9 cellular contexts compared by ENCODE assay signal in genomic region chrX:115344885-115345653, GRCh38. TPM values are rescaled to one million over a fixed set of nuclear protein-coding genes. Genes with fewer than 3 reads are reported as not detected.
A peak's percentile ranks its signal among the peaks of the same experiment; 100 is the strongest.
DNase-seq lines count a peak whose midpoint lies in the region; ATAC-seq and TF ChIP-seq lines count a peak whose summit lies in the region.
"Had no signal": no experiment of that assay in that cellular context is flagged by ENCODE, and none has a peak within 500 bp of the region (broad histone marks: within the 10 kb centered on the region; RNA-seq: fewer than 3 reads in every experiment).

No MANE protein-coding gene starts in this region.

- H3K27me3 ChIP-seq in prostate gland (replicated peaks; ENCODE audit: insufficient read depth): no peaks in the 10 kb centered on the region

- no peak overlapping the region for H3K4me3 Mint-ChIP-seq in activated CD4-positive, alpha-beta T cell treated with anti-CD3 and anti-CD28 coated beads, Interleukin-2, amount 10 ng/mL, durations not matched to agents 7 days and 5 days
- H3K4me3 Mint-ChIP-seq: activated naive CD8-positive, alpha-beta T cell treated with anti-CD3 and anti-CD28 coated beads, Interleukin-2, amount 10 ng/mL, durations not matched to agents 7 days and 5 days had no signal

- no peaks in the 10 kb centered on the region for H3K4me1 ChIP-seq in prostate gland (replicated peaks)

- H3K27ac Mint-ChIP-seq in activated CD4-positive, alpha-beta T cell treated with anti-CD3 and anti-CD28 coated beads, Interleukin-2, amount 10 ng/mL, durations not matched to agents 7 days and 5 days: no peak overlapping the region
- H3K27ac Mint-ChIP-seq: activated naive CD8-positive, alpha-beta T cell treated with anti-CD3 and anti-CD28 coated beads, Interleukin-2, amount 10 ng/mL, durations not matched to agents 7 days and 5 days had no signal

- WGBS in prostate gland: 13% methylated on average over 3 of the region's 3 CpGs

- TF ChIP-seq POLR2A in prostate gland (IDR thresholded peaks at IDR 0.05): no peak

- peak; percentile 83 for DNase-seq in COLO829 (ENCODE audit: low spot score)
- peak; percentile 61 for DNase-seq in NCI-H146 treated with DMSO at 0.1 percent for 48 hours (lab: John Stamatoyannopoulos, UW; ENCODE audit: unreplicated experiment)
- peak; percentile 88 for DNase-seq in left cardiac atrium
- peak; percentile 50 for DNase-seq in prostate gland (ENCODE audit: low spot score)
- no peak for DNase-seq in activated CD4-positive, alpha-beta T cell treated with anti-CD3 and anti-CD28 coated beads, Interleukin-2, amount 10 ng/mL, durations not matched to agents 7 days and 5 days
- DNase-seq: activated naive CD8-positive, alpha-beta T cell treated with anti-CD3 and anti-CD28 coated beads, Interleukin-2, amount 10 ng/mL, durations not matched to agents 7 days and 5 days had no signal

- POLR2A ChIA-PET in activated CD4-positive, alpha-beta T cell treated with anti-CD3 and anti-CD28 coated beads, Interleukin-2, amount 10 ng/mL, durations not matched to agents 7 days and 5 days (lab: Charles Lee): no interaction called here

- intact Hi-C loops in left cardiac atrium (cut with DNase I) (no loop called here), prostate gland (cut with DNase I) (no loop called here)

- ATAC-seq in left cardiac atrium (peak; percentile 93 to 99), GM18861 (IDR thresholded peaks at IDR 0.05; ENCODE audit: unreplicated experiment) (no peak)
- no peak for ATAC-seq in activated CD4-positive, CD25-positive, alpha-beta regulatory T cell treated with anti-CD3 and anti-CD28 coated beads, Interleukin-2, amount 50 U/mL, for 24 hours

- H3K27ac ChIP-seq in angular gyrus (ENCODE audit: low read depth, low read length): peak overlapping the region; percentile 68
- peak overlapping the region in 1 of 2 donors; percentile 26 for H3K27ac ChIP-seq in prostate gland

- no peak for TF ChIP-seq CTCF in prostate gland (IDR thresholded peaks at IDR 0.05)

- H3K4me1 Mint-ChIP-seq in activated CD4-positive, alpha-beta T cell treated with anti-CD3 and anti-CD28 coated beads, Interleukin-2, amount 10 ng/mL, durations not matched to agents 7 days and 5 days: no peaks in the 10 kb centered on the region
- H3K4me1 Mint-ChIP-seq: activated naive CD8-positive, alpha-beta T cell treated with anti-CD3 and anti-CD28 coated beads, Interleukin-2, amount 10 ng/mL, durations not matched to agents 7 days and 5 days had no signal

- H3K9me3 Mint-ChIP-seq in activated CD4-positive, alpha-beta T cell treated with anti-CD3 and anti-CD28 coated beads, Interleukin-2, amount 10 ng/mL, durations not matched to agents 7 days and 5 days: no peaks in the 10 kb centered on the region
- H3K9me3 Mint-ChIP-seq: activated naive CD8-positive, alpha-beta T cell treated with anti-CD3 and anti-CD28 coated beads, Interleukin-2, amount 10 ng/mL, durations not matched to agents 7 days and 5 days had no signal

- H3K4me3 ChIP-seq in prostate gland: no peak overlapping the region

- no peaks in the 10 kb centered on the region for H3K9me3 ChIP-seq in prostate gland

- H3K27me3 Mint-ChIP-seq in activated CD4-positive, alpha-beta T cell treated with anti-CD3 and anti-CD28 coated beads, Interleukin-2, amount 10 ng/mL, durations not matched to agents 7 days and 5 days: no peaks in the 10 kb centered on the region
- H3K27me3 Mint-ChIP-seq: activated naive CD8-positive, alpha-beta T cell treated with anti-CD3 and anti-CD28 coated beads, Interleukin-2, amount 10 ng/mL, durations not matched to agents 7 days and 5 days had no signal

- CTCF ChIA-PET in activated CD4-positive, alpha-beta T cell treated with anti-CD3 and anti-CD28 coated beads, Interleukin-2, amount 10 ng/mL, durations not matched to agents 7 days and 5 days (lab: Charles Lee): no interaction called here

- H3K36me3 Mint-ChIP-seq in activated CD4-positive, alpha-beta T cell treated with anti-CD3 and anti-CD28 coated beads, Interleukin-2, amount 10 ng/mL, durations not matched to agents 7 days and 5 days (ENCODE audit: low read depth): no peaks in the 10 kb centered on the region
- H3K36me3 Mint-ChIP-seq: activated naive CD8-positive, alpha-beta T cell treated with anti-CD3 and anti-CD28 coated beads, Interleukin-2, amount 10 ng/mL, durations not matched to agents 7 days and 5 days had no signal

- H3K36me3 ChIP-seq in prostate gland: no peaks in the 10 kb centered on the region

RNA-seq across cellular contexts. Expression of gene LUZP4, which starts 55.6 kb away (rescaled TPM):
- not detected for total RNA-seq in left cardiac atrium
- 10 to 100 TPM in 1 of 2 donors, not detected in 1; 10.1 TPM for total RNA-seq in prostate gland
- not detected for total RNA-seq in activated CD4-positive, alpha-beta T cell treated with anti-CD3 and anti-CD28 coated beads, Interleukin-2, amount 10 ng/mL, durations not matched to agents 7 days and 5 days
- total RNA-seq: activated naive CD8-positive, alpha-beta T cell treated with anti-CD3 and anti-CD28 coated beads, Interleukin-2, amount 10 ng/mL, durations not matched to agents 7 days and 5 days had no signal

Comparison
In these comparisons a context has a peak if more than half of its experiments do, and no peak if none do; other contexts are left out.
1. ATAC-seq: peak in left cardiac atrium (2 of 2); none in activated CD4-positive, CD25-positive, alpha-beta regulatory T cell treated with anti-CD3 and anti-CD28 coated beads, Interleukin-2, amount 50 U/mL, for 24 hours (0 of 2) and GM18861 (single experiment).